ENCODE assay signal across 1 cellular context in genomic region chr22:50507421-50507990, GRCh38.
TF ChIP-seq lines count a peak whose summit lies in the region.

A gene with protein sequence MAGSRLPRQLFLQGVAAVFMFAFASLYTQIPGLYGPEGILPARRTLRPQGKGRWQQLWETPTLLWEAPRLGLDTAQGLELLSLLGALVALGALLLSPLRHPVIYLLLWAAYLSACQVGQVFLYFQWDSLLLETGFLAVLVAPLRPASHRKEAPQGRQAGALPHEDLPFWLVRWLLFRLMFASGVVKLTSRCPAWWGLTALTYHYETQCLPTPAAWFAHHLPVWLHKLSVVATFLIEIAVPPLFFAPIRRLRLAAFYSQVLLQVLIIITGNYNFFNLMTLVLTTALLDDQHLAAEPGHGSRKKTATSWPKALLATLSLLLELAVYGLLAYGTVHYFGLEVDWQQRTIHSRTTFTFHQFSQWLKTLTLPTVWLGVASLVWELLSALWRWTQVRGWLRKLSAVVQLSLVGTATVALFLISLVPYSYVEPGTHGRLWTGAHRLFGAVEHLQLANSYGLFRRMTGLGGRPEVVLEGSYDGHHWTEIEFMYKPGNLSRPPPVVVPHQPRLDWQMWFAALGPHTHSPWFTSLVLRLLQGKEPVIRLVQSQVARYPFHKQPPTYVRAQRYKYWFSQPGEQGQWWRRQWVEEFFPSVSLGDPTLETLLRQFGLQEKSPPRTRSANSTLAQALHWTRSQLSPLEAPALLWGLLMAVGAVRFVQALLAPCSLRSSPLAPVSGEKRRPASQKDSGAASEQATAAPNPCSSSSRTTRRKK (minus strand): TSS chr22:50507702. CDS start chr22:50507675, 27 bp downstream.

TF ChIP-seq in K562, 482 proteins besides CTCF, POLR2A, EP300 and RAD21 (continues in another document):
- TF ChIP-seq ZNF318 (IDR thresholded peaks at IDR 0.05; ENCODE audit: borderline replicate concordance in 1 of 2, low read depth in 1 of 2) (no peak), CHD2 (IDR thresholded peaks at IDR 0.05; ENCODE audit: low read depth, low read length) (no peak), SUPT5H (IDR thresholded peaks at IDR 0.05) (peak; percentile 41), MAZ (CRISPR knock-in tag; conservative IDR thresholded peaks at IDR 0.05 in 1 of 2, IDR thresholded peaks at IDR 0.05 in 1 of 2) (0 out of 4 replicates have a peak, but pooled peaks of 1 of the 2 experiments have one; percentile 12), RBM22 (IDR thresholded peaks at IDR 0.05; ENCODE audit: low read depth, low read length, poor library complexity, severe bottlenecking) (no peak), NFXL1 (CRISPR knock-in tag; IDR thresholded peaks at IDR 0.05) (no peak), MYC (IDR thresholded peaks at IDR 0.05; ENCODE audit: low read depth, low read length) (no peak), MYC (CRISPR knock-in tag; IDR thresholded peaks at IDR 0.05; ENCODE audit: borderline replicate concordance, low read depth) (no peak), NR4A1 (CRISPR knock-in tag; IDR thresholded peaks at IDR 0.05) (no peak), NR4A1 (tag; IDR thresholded peaks at IDR 0.05) (no peak), ZNF263 (CRISPR knock-in tag; IDR thresholded peaks at IDR 0.05; ENCODE audit: borderline replicate concordance) (no peak), TFAM (CRISPR knock-in tag; conservative IDR thresholded peaks at IDR 0.05) (no peak), NEUROD1 (IDR thresholded peaks at IDR 0.05; ENCODE audit: borderline replicate concordance, low read depth, low read length, partially characterized antibody) (no peak), ZFX (CRISPR knock-in tag; IDR thresholded peaks at IDR 0.05) (peak; percentile 76), CREB5 (CRISPR knock-in tag; IDR thresholded peaks at IDR 0.05) (no peak), SMARCC2 (IDR thresholded peaks at IDR 0.05; ENCODE audit: low read depth) (no peak), ZNF592 (IDR thresholded peaks at IDR 0.05) (no peak), CXXC5 (CRISPR knock-in tag; IDR thresholded peaks at IDR 0.05) (peak; percentile 32), ZNF347 (CRISPR knock-in tag; IDR thresholded peaks at IDR 0.05; ENCODE audit: low read depth) (no peak), ZKSCAN8 (CRISPR knock-in tag; IDR thresholded peaks at IDR 0.05) (no peak), HNRNPL (IDR thresholded peaks at IDR 0.05; ENCODE audit: low read depth, low read length) (no peak), ZBTB2 (IDR thresholded peaks at IDR 0.05) (no peak), EHMT2 (IDR thresholded peaks at IDR 0.05) (no peak)
- TF ChIP-seq, protein P1, sequence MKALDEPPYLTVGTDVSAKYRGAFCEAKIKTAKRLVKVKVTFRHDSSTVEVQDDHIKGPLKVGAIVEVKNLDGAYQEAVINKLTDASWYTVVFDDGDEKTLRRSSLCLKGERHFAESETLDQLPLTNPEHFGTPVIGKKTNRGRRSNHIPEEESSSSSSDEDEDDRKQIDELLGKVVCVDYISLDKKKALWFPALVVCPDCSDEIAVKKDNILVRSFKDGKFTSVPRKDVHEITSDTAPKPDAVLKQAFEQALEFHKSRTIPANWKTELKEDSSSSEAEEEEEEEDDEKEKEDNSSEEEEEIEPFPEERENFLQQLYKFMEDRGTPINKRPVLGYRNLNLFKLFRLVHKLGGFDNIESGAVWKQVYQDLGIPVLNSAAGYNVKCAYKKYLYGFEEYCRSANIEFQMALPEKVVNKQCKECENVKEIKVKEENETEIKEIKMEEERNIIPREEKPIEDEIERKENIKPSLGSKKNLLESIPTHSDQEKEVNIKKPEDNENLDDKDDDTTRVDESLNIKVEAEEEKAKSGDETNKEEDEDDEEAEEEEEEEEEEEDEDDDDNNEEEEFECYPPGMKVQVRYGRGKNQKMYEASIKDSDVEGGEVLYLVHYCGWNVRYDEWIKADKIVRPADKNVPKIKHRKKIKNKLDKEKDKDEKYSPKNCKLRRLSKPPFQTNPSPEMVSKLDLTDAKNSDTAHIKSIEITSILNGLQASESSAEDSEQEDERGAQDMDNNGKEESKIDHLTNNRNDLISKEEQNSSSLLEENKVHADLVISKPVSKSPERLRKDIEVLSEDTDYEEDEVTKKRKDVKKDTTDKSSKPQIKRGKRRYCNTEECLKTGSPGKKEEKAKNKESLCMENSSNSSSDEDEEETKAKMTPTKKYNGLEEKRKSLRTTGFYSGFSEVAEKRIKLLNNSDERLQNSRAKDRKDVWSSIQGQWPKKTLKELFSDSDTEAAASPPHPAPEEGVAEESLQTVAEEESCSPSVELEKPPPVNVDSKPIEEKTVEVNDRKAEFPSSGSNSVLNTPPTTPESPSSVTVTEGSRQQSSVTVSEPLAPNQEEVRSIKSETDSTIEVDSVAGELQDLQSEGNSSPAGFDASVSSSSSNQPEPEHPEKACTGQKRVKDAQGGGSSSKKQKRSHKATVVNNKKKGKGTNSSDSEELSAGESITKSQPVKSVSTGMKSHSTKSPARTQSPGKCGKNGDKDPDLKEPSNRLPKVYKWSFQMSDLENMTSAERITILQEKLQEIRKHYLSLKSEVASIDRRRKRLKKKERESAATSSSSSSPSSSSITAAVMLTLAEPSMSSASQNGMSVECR (CRISPR knock-in tag; IDR thresholded peaks at IDR 0.05) = peak; percentile 60; the same call in 1 of the 2 replicates
- TF ChIP-seq, protein P2, sequence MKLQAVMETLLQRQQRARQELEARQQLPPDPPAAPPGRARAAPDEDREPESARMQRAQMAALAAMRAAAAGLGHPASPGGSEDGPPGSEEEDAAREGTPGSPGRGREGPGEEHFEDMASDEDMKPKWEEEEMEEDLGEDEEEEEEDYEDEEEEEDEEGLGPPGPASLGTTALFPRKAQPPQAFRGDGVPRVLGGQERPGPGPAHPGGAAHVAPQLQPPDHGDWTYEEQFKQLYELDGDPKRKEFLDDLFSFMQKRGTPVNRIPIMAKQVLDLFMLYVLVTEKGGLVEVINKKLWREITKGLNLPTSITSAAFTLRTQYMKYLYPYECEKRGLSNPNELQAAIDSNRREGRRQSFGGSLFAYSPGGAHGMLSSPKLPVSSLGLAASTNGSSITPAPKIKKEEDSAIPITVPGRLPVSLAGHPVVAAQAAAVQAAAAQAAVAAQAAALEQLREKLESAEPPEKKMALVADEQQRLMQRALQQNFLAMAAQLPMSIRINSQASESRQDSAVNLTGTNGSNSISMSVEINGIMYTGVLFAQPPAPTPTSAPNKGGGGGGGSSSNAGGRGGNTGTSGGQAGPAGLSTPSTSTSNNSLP (IDR thresholded peaks at IDR 0.05; ENCODE audit: borderline replicate concordance, low read depth, low read length) = no peak
- TF ChIP-seq, protein P3, sequence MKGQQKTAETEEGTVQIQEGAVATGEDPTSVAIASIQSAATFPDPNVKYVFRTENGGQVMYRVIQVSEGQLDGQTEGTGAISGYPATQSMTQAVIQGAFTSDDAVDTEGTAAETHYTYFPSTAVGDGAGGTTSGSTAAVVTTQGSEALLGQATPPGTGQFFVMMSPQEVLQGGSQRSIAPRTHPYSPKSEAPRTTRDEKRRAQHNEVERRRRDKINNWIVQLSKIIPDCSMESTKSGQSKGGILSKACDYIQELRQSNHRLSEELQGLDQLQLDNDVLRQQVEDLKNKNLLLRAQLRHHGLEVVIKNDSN (CRISPR knock-in tag; IDR thresholded peaks at IDR 0.05) = no peak
